15 cellular contexts compared by ENCODE assay signal in genomic region chr13:107025991-107026390, GRCh38.
DNase-seq lines count a peak whose midpoint lies in the region; ATAC-seq, FAIRE-seq and TF ChIP-seq lines count a peak whose summit lies in the region.
"Had no signal": no experiment of that assay in that cellular context is flagged by ENCODE, and none has a peak within 500 bp of the region (broad histone marks: within the 10 kb centered on the region; RNA-seq: fewer than 3 reads in every experiment).

No MANE protein-coding gene starts in this region.

- no peak for TF ChIP-seq CTCF in liver (IDR thresholded peaks at IDR 0.05; ENCODE audit: low read depth, low read length, missing input control)
- no peak for TF ChIP-seq CTCF in HepG2 (CRISPR knock-in tag; IDR thresholded peaks at IDR 0.05)
- no peak for TF ChIP-seq CTCF in fibroblast of lung (conservative IDR thresholded peaks at IDR 0.05 in 1 of 2, IDR thresholded peaks at IDR 0.05 in 1 of 2; ENCODE audit: low read depth in 1 of 2, low read length in 2 of 2)
- no peak for TF ChIP-seq CTCF in transverse colon (IDR thresholded peaks at IDR 0.05)
- no peak for TF ChIP-seq CTCF in tibial nerve (IDR thresholded peaks at IDR 0.05)

- peaks cover 6% of the 10 kb centered on the region for H3K9me3 Mint-ChIP-seq in activated CD4-positive, alpha-beta T cell treated with anti-CD3 and anti-CD28 coated beads, Interleukin-2, amount 10 ng/mL, durations not matched to agents 24 days and 14 days

- H3K4me3 Mint-ChIP-seq in activated CD4-positive, alpha-beta T cell treated with anti-CD3 and anti-CD28 coated beads, Interleukin-2, amount 10 ng/mL, durations not matched to agents 24 days and 14 days: no peak overlapping the region
- H3K4me3 Mint-ChIP-seq: activated T-cell treated with anti-CD3 and anti-CD28 coated beads, Interleukin-2, amount 50 U/mL, for 4 hours had no signal

- ATAC-seq in HepG2: no peak
- ATAC-seq: activated T-cell treated with anti-CD3 and anti-CD28 coated beads, Interleukin-2, amount 50 U/mL, for 4 hours had no signal

- H2BK15ac ChIP-seq in mesendoderm (replicated peaks; ENCODE audit: low read depth): no peak overlapping the region

- POLR2A ChIA-PET in HepG2 (lab: Yijun Ruan, JAX): no interaction called here

- H3K18ac ChIP-seq in mesendoderm (ENCODE audit: low read length): no peak overlapping the region

- H4K20me1 ChIP-seq in HepG2 (ENCODE audit: insufficient read depth, low read length): no peaks in the 10 kb centered on the region
- H4K20me1 ChIP-seq in fibroblast of lung (ENCODE audit: control insufficient read depth, extremely low read depth, insufficient read depth, low read length): no peaks in the 10 kb centered on the region

- H3K4ac ChIP-seq in mesendoderm (ENCODE audit: low read depth, low read length): no peak overlapping the region

- no peaks in the 10 kb centered on the region for H3K36me3 ChIP-seq in liver (ENCODE audit: control insufficient read depth in 4 of 4, insufficient read depth in 3 of 4, low read depth in 1 of 4, low read length in 3 of 4)
- no peaks in the 10 kb centered on the region for H3K36me3 ChIP-seq in HepG2 (replicated peaks in 1 of 2; ENCODE audit: control insufficient read depth in 1 of 2, insufficient read depth in 2 of 2, low read length in 2 of 2)
- no peaks in the 10 kb centered on the region for H3K36me3 ChIP-seq in fibroblast of lung (ENCODE audit: control insufficient read depth, insufficient read depth, low read length)
- no peaks in the 10 kb centered on the region for H3K36me3 ChIP-seq in mesendoderm (ENCODE audit: control insufficient read depth, insufficient read depth, low read length)
- no peaks in the 10 kb centered on the region for H3K36me3 ChIP-seq in H7 (replicated peaks; ENCODE audit: control insufficient read depth, insufficient read depth, low read length)
- no peaks in the 10 kb centered on the region for H3K36me3 ChIP-seq in transverse colon
- H3K36me3 ChIP-seq in tibial nerve: no peaks in the 10 kb centered on the region
- H3K36me3 ChIP-seq: ovary, SJSA1 had no signal

- no peak overlapping the region for H3K23ac ChIP-seq in mesendoderm (ENCODE audit: low read length)

- no peaks in the 10 kb centered on the region for H3K79me2 ChIP-seq in HepG2 (ENCODE audit: insufficient read depth, low read length)
- H3K79me2 ChIP-seq in fibroblast of lung (ENCODE audit: control insufficient read depth, insufficient read depth, low read length): no peaks in the 10 kb centered on the region
- H3K79me2 ChIP-seq in mesendoderm (ENCODE audit: control insufficient read depth, insufficient read depth, low read length): no peaks in the 10 kb centered on the region

- H3K27me3 Mint-ChIP-seq in activated CD4-positive, alpha-beta T cell treated with anti-CD3 and anti-CD28 coated beads, Interleukin-2, amount 10 ng/mL, durations not matched to agents 24 days and 14 days: no peaks in the 10 kb centered on the region

- WGBS in liver: 64% methylated on average over 1 of the region's 1 CpG
- 0% methylated on average over 1 of the region's 1 CpG for WGBS in HepG2 (ENCODE audit: low lambda C conversion rate)
- WGBS in mesendoderm (ENCODE audit: extremely low coverage, insufficient coverage, low lambda C conversion rate): no CpG with 5 or more reads among the region's 1 CpG
- WGBS in transverse colon (ENCODE audit: low coverage in 1 of 2), 2 donors: 67 to 84% methylated on average over 1 of the region's 1 CpG
- WGBS in tibial nerve, 2 donors: 59 to 62% methylated on average over 1 of the region's 1 CpG

- H3K4me1 ChIP-seq in liver (ENCODE audit: control insufficient read depth in 4 of 4, insufficient read depth in 4 of 4, low read length in 3 of 4) (no peaks in the 10 kb centered on the region), HepG2 (ENCODE audit: insufficient read depth, low read length) (no peaks in the 10 kb centered on the region), fibroblast of lung (ENCODE audit: control insufficient read depth, extremely low read depth, insufficient read depth, low read length) (no peaks in the 10 kb centered on the region), mesendoderm (ENCODE audit: control insufficient read depth, low read depth, low read length) (no peaks in the 10 kb centered on the region), transverse colon (no peaks in the 10 kb centered on the region), tibial nerve (peaks cover 0 to 5% (median 2%) of the 10 kb centered on the region in 4 donors)
- H3K4me1 ChIP-seq: SJSA1 had no signal

- H3K9ac ChIP-seq in liver (ENCODE audit: low read depth in 1 of 2, low read length in 2 of 2) (no peak overlapping the region), HepG2 (ENCODE audit: insufficient read depth, low read depth, low read length) (no peak overlapping the region), fibroblast of lung (ENCODE audit: insufficient read depth, low read length) (no peak overlapping the region), mesendoderm (ENCODE audit: low read length) (no peak overlapping the region)

- no peaks in the 10 kb centered on the region for H3K27me3 ChIP-seq in liver (ENCODE audit: control insufficient read depth in 4 of 4, insufficient read depth in 4 of 4, low read length in 3 of 4)
- no peaks in the 10 kb centered on the region for H3K27me3 ChIP-seq in HepG2 (ENCODE audit: control insufficient read depth in 1 of 2, insufficient read depth in 2 of 2, low read length in 2 of 2)
- H3K27me3 ChIP-seq in fibroblast of lung (ENCODE audit: control insufficient read depth, insufficient read depth, low read length): no peaks in the 10 kb centered on the region
- no peaks in the 10 kb centered on the region for H3K27me3 ChIP-seq in mesendoderm (ENCODE audit: insufficient read depth, low read length, poor library complexity)
- no peaks in the 10 kb centered on the region for H3K27me3 ChIP-seq in H7 (ENCODE audit: control insufficient read depth, insufficient read depth, low read length)
- no peaks in the 10 kb centered on the region for H3K27me3 ChIP-seq in transverse colon
- no peaks in the 10 kb centered on the region for H3K27me3 ChIP-seq in tibial nerve
- H3K27me3 ChIP-seq: ovary, SJSA1 had no signal

- no peaks in the 10 kb centered on the region for H3K4me1 Mint-ChIP-seq in activated CD4-positive, alpha-beta T cell treated with anti-CD3 and anti-CD28 coated beads, Interleukin-2, amount 10 ng/mL, durations not matched to agents 24 days and 14 days

- intact Hi-C loops in HepG2 (cut with micrococcal nuclease; ENCODE audit: unreplicated experiment): no loop called here
- intact Hi-C loops in transverse colon (cut with DNase I; ENCODE audit: low total_unique reads): loop anchor here (1.0 kb wide), 1 partner anchor 20 kb away; no protein-coding TSS in a partner anchor
- intact Hi-C loops in activated CD4-positive, alpha-beta T cell treated with anti-CD3 and anti-CD28 coated beads, Interleukin-2, amount 10 ng/mL, durations not matched to agents 24 days and 14 days (cut with micrococcal nuclease): no loop called here

- CTCF ChIA-PET in HepG2 (lab: Yijun Ruan, JAX; ENCODE audit: low intra/inter-chr PET ratio, low total read pairs): no interaction called here

- H2BK120ac ChIP-seq in mesendoderm (ENCODE audit: low read depth, low read length): no peak overlapping the region

- FAIRE-seq in HepG2 (lab: Jason Lieb, UNC): no peak
- FAIRE-seq: GM12891, GM19239 had no signal

- no peak overlapping the region for H4K8ac ChIP-seq in mesendoderm (ENCODE audit: low read depth, low read length)

- H3K4me3 ChIP-seq in liver (ENCODE audit: low read depth in 1 of 3, low read length in 3 of 3) (no peak overlapping the region), HepG2 (replicated peaks in 1 of 3; ENCODE audit: insufficient read depth in 1 of 3, low read depth in 2 of 3, low read length in 3 of 3) (no peak overlapping the region), fibroblast of lung (replicated peaks in 1 of 4; ENCODE audit: control extremely low read depth in 1 of 4, insufficient read depth in 1 of 4, low read depth in 3 of 4, low read length in 4 of 4) (no peak overlapping the region), mesendoderm (ENCODE audit: low read length) (no peak overlapping the region), H7 (ENCODE audit: insufficient read depth, low read depth, low read length) (no peak overlapping the region), transverse colon (no peak overlapping the region), tibial nerve (no peak overlapping the region)
- H3K4me3 ChIP-seq: ovary, SJSA1 had no signal

- no peak overlapping the region for H4K5ac ChIP-seq in mesendoderm (ENCODE audit: low read length)

- no peak for TF ChIP-seq POLR2A in HepG2 (IDR thresholded peaks at IDR 0.05; ENCODE audit: insufficient read depth in 1 of 2, low read depth in 2 of 2, low read length in 2 of 2)
- no peak for TF ChIP-seq POLR2A in transverse colon (IDR thresholded peaks at IDR 0.05)
- TF ChIP-seq POLR2A in tibial nerve (IDR thresholded peaks at IDR 0.05): no peak

- H3K36me3 Mint-ChIP-seq in activated CD4-positive, alpha-beta T cell treated with anti-CD3 and anti-CD28 coated beads, Interleukin-2, amount 10 ng/mL, durations not matched to agents 24 days and 14 days (ENCODE audit: low read depth): no peaks in the 10 kb centered on the region

- DNase-seq in HepG2 (ENCODE audit: low spot score) (no peak), fibroblast of lung (ENCODE audit: low read depth in 2 of 2) (peak; percentile 68 to 77), mesendoderm (peak; percentile 13), H7 (no peak), transverse colon (no peak), tibial nerve (ENCODE audit: low spot score in 2 of 2) (no peak)
- no peak for DNase-seq in activated CD4-positive, alpha-beta T cell treated with anti-CD3 and anti-CD28 coated beads, Interleukin-2, amount 10 ng/mL, durations not matched to agents 24 days and 14 days
- DNase-seq: activated T-cell treated with anti-CD3 and anti-CD28 coated beads, Interleukin-2, amount 50 U/mL, for 4 hours; MM.1S; NCI-H524 treated with DMSO at 0.1 percent for 48 hours; ovary had no signal

- H3K27ac ChIP-seq in liver (ENCODE audit: low read depth in 1 of 2, low read length in 2 of 2) (no peak overlapping the region), HepG2 (ENCODE audit: extremely low read length, insufficient read depth, low read length) (no peak overlapping the region), fibroblast of lung (ENCODE audit: insufficient read depth, low read length) (no peak overlapping the region), mesendoderm (ENCODE audit: low read depth, low read length) (no peak overlapping the region), transverse colon (no peak overlapping the region), tibial nerve (peak overlapping the region in 1 of 4 donors; percentile 11)
- H3K27ac ChIP-seq: ovary, SJSA1 had no signal

- no peak overlapping the region for H3K4me2 ChIP-seq in HepG2 (ENCODE audit: low read depth, low read length)
- no peak overlapping the region for H3K4me2 ChIP-seq in fibroblast of lung (ENCODE audit: extremely low read depth, insufficient read depth, low read length)
- no peak overlapping the region for H3K4me2 ChIP-seq in mesendoderm (ENCODE audit: low read length)

- H2BK5ac ChIP-seq in mesendoderm (ENCODE audit: low read length): no peak overlapping the region

- no peak overlapping the region for H2AFZ ChIP-seq in HepG2 (ENCODE audit: low read length)
- no peak overlapping the region for H2AFZ ChIP-seq in fibroblast of lung (ENCODE audit: low read length)

- in situ Hi-C loops in HepG2 (cut with HindIII; ENCODE audit: extremely low pct_ligation_motif_present, low pct_unique_long_range_greater_than_20kb) (no loop called here), transverse colon (cut with MboI; ENCODE audit: low pct_ligation_motif_present in 1 of 4, low pct_unique_long_range_greater_than_20kb in 1 of 4, low sequenced_read_pairs in 3 of 4) (no loop called here)

- H3K9me3 ChIP-seq in liver (ENCODE audit: control insufficient read depth in 4 of 4, low read length in 3 of 4): no peaks in the 10 kb centered on the region
- H3K9me3 ChIP-seq in HepG2 (ENCODE audit: low read length): peaks cover 16% of the 10 kb centered on the region; the same call in 1 of the 2 replicates
- H3K9me3 ChIP-seq in fibroblast of lung (ENCODE audit: control insufficient read depth, insufficient read depth, low read depth, low read length): no peaks in the 10 kb centered on the region
- no peaks in the 10 kb centered on the region for H3K9me3 ChIP-seq in transverse colon
- H3K9me3 ChIP-seq in tibial nerve: no peaks in the 10 kb centered on the region
- H3K9me3 ChIP-seq: ovary, SJSA1 had no signal

- no peak overlapping the region for H2AK5ac ChIP-seq in mesendoderm (ENCODE audit: low read length)

- H3K27ac Mint-ChIP-seq in activated CD4-positive, alpha-beta T cell treated with anti-CD3 and anti-CD28 coated beads, Interleukin-2, amount 10 ng/mL, durations not matched to agents 24 days and 14 days: no peak overlapping the region

- H3K79me1 ChIP-seq in mesendoderm (ENCODE audit: low read length): no peaks in the 10 kb centered on the region

- no TSS peak for BruUV-seq in HepG2 (replicated peaks; lab: Mats Ljungman, UMichigan)

- no peak overlapping the region for H3K56ac ChIP-seq in mesendoderm (ENCODE audit: low read length)

- TF ChIP-seq EP300 in HepG2 (IDR thresholded peaks at IDR 0.05; ENCODE audit: low read depth in 2 of 2, low read length in 2 of 2) (no peak), HepG2 (CRISPR knock-in tag; IDR thresholded peaks at IDR 0.05; ENCODE audit: borderline replicate concordance) (no peak), transverse colon (IDR thresholded peaks at IDR 0.05; ENCODE audit: low read depth) (no peak), tibial nerve (IDR thresholded peaks at IDR 0.05) (peak in 1 of 2 donors; percentile 24)

- no peak for TF ChIP-seq RAD21 in liver (IDR thresholded peaks at IDR 0.05)
- TF ChIP-seq RAD21 in HepG2 (CRISPR knock-in tag; IDR thresholded peaks at IDR 0.05): no peak

Comparison
In these comparisons a context has a peak if more than half of its experiments do, and no peak if none do; other contexts are left out.
1. DNase-seq: peak in fibroblast of lung (2 of 2) and mesendoderm (single experiment); none in HepG2 (single experiment), H7 (single experiment), transverse colon (single experiment), tibial nerve (0 of 2) and activated CD4-positive, alpha-beta T cell treated with anti-CD3 and anti-CD28 coated beads, Interleukin-2, amount 10 ng/mL, durations not matched to agents 24 days and 14 days (single experiment).